In genomic region chr6:12485837-12486236, GRCh38 we compare ENCODE assay signal across 21 cellular contexts.
"Had no signal": no experiment of that assay in that cellular context is flagged by ENCODE, and none has a peak within 500 bp of the region (broad histone marks: within the 10 kb centered on the region; RNA-seq: fewer than 3 reads in every experiment).

No MANE protein-coding gene starts in this region.

- FAIRE-seq: HTR-8/SVneo had no signal

- DNase-seq: KBM-7, MV-4-11, NCI-H1048, NCI-H1105, NCI-H1417, NCI-H1436 treated with DMSO at 0.1 percent for 48 hours, NCI-H1694, NCI-H187 treated with DMSO at 0.1 percent for 48 hours, NCI-H2029 treated with DMSO at 0.1 percent for 48 hours, NCI-H2171 treated with DMSO at 0.1 percent for 48 hours, NCI-H345, NCI-H446 treated with DMSO at 0.1 percent for 48 hours, NCI-H510A treated with DMSO at 0.1 percent for 48 hours, NCI-H526, SHP77, T-helper 1 cell had no signal

- H3K27ac ChIP-seq: HL-60, RWPE1 had no signal

- ATAC-seq: Panc1, SK-N-SH treated with all-trans-retinoic acid at 6 μM for 48 hours had no signal
